Comparison of ENCODE assay signal across 8 cellular contexts in the genomic region with DNA sequence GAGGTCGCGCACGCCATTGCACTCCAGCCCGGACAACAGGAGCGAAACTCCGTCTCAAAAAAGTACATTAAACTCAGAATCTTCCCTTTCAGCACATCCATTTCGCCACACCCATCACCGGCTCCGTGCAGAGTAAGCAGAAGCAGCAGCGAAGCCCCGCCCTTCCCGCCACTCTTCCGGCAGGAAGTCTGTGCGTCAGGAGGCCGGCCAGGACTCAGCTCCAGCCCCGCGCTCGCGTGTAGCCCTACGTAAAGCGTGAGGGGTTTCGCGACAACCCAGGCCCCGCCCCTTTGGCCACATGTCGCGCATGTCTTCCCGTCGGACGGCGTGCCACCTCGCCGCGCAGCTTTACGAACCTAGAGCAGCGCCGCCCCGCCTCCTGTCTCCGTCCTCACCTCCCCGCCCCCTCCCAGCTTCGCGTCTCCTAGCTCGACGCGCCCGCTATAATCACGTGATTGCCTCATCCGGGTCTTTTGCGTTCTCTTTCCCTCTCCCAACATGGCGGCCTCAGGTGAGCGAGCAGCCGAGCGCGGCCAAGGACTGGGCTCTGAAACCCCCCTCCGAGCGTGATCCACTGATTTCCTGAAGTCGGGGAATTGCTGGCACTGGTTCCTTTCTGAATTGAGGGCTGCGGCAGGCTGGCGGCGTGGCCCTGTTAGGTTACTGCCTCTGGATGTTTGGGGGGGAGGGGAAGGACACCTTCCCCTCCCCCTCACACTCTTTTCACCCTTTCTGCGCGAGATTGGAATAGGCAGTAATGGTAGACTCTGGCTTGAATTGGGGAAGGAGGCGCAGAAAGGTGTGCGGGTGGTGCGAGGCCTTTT. TPM values are rescaled to one million over a fixed set of nuclear protein-coding genes. Genes with fewer than 3 reads are reported as not detected.
DNase-seq lines count a peak whose midpoint lies in the region; TF ChIP-seq lines count a peak whose summit lies in the region.

A gene with protein sequence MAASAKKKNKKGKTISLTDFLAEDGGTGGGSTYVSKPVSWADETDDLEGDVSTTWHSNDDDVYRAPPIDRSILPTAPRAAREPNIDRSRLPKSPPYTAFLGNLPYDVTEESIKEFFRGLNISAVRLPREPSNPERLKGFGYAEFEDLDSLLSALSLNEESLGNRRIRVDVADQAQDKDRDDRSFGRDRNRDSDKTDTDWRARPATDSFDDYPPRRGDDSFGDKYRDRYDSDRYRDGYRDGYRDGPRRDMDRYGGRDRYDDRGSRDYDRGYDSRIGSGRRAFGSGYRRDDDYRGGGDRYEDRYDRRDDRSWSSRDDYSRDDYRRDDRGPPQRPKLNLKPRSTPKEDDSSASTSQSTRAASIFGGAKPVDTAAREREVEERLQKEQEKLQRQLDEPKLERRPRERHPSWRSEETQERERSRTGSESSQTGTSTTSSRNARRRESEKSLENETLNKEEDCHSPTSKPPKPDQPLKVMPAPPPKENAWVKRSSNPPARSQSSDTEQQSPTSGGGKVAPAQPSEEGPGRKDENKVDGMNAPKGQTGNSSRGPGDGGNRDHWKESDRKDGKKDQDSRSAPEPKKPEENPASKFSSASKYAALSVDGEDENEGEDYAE (plus strand): TSS at position 471 of the 824 bp plus-strand sequence. CDS start 28 bp downstream, at position 499.

- no peaks in the 10 kb centered on the region for H3K27me3 ChIP-seq in neuronal stem cell (ENCODE audit: control insufficient read depth in 3 of 3, insufficient read depth in 3 of 3, low read depth in 1 of 3, low read length in 3 of 3)

- peak within 1 kb of the TSS; percentile 91 for H3K23ac ChIP-seq in neuronal stem cell (ENCODE audit: low read depth, low read length, poor library complexity)

- H3K27me3 Mint-ChIP-seq in activated naive CD4-positive, alpha-beta T cell treated with anti-CD3 and anti-CD28 coated beads for 36 hours (ENCODE audit: low read depth): no peaks in the 10 kb centered on the region

- H3K4me3 ChIP-seq in HFF-Myc (replicated peaks; ENCODE audit: low read depth, low read length) (peak within 1 kb of the TSS; percentile 88), neuronal stem cell (ENCODE audit: low read length in 2 of 2) (peak within 1 kb of the TSS; percentile 88 to 96)

- peak within 1 kb of the TSS; percentile 17 for H2BK15ac ChIP-seq in neuronal stem cell (ENCODE audit: low read length)

- H3K4ac ChIP-seq in neuronal stem cell (ENCODE audit: low read length): peak within 1 kb of the TSS; percentile 23

- H3K4me3 Mint-ChIP-seq in activated naive CD4-positive, alpha-beta T cell treated with anti-CD3 and anti-CD28 coated beads for 36 hours: peak within 1 kb of the TSS; percentile 92

- TF ChIP-seq CTCF in HFF-Myc (IDR thresholded peaks at IDR 0.05; ENCODE audit: low read depth, low read length, missing control alignments): no peak
- no peak for TF ChIP-seq CTCF in subcutaneous adipose tissue (IDR thresholded peaks at IDR 0.05; ENCODE audit: low read depth)

- peak within 1 kb of the TSS; percentile 22 for H2BK120ac ChIP-seq in neuronal stem cell (ENCODE audit: low read depth, low read length)

- H3K9me3 Mint-ChIP-seq in activated naive CD4-positive, alpha-beta T cell treated with anti-CD3 and anti-CD28 coated beads for 36 hours: no peaks in the 10 kb centered on the region

- peak within 1 kb of the TSS; percentile 68 for H4K8ac ChIP-seq in neuronal stem cell (ENCODE audit: low read depth, low read length)

- peak within 1 kb of the TSS; percentile 83 for H2BK5ac ChIP-seq in neuronal stem cell (ENCODE audit: low read length)

- peak within 1 kb of the TSS; percentile 81 for H2AFZ ChIP-seq in neuronal stem cell (ENCODE audit: low read length)

- H3K4me1 Mint-ChIP-seq in activated naive CD4-positive, alpha-beta T cell treated with anti-CD3 and anti-CD28 coated beads for 36 hours (ENCODE audit: low read depth): peaks cover 47% of the 10 kb centered on the region

- H3K79me1 ChIP-seq in neuronal stem cell (ENCODE audit: low read depth, low read length): peaks cover 6% of the 10 kb centered on the region

- no CpG with 5 or more reads among the region's 64 CpGs for WGBS in neuronal stem cell (ENCODE audit: extremely low coverage in 2 of 2, insufficient read length in 2 of 2, insufficient replicate concordance in 1 of 2), 2 donors

- H4K91ac ChIP-seq in neuronal stem cell (ENCODE audit: low read depth, low read length, poor library complexity): peak within 1 kb of the TSS; percentile 92

- intact Hi-C loops in activated naive CD4-positive, alpha-beta T cell treated with anti-CD3 and anti-CD28 coated beads for 36 hours (cut with micrococcal nuclease): loop anchor here (1.0 to 2.0 kb wide), 11 partner anchors 40 to 981 kb away; a partner anchor contains a TSS

- peak within 1 kb of the TSS; percentile 73 for H3K14ac ChIP-seq in neuronal stem cell (ENCODE audit: low read length)

- peak within 1 kb of the TSS; percentile 77 for H2AK5ac ChIP-seq in neuronal stem cell (ENCODE audit: low read depth, low read length)

- H3K18ac ChIP-seq in neuronal stem cell (ENCODE audit: low read length): peak within 1 kb of the TSS; percentile 98

- H3K9me3 ChIP-seq in neuronal stem cell (replicated peaks in 1 of 2; ENCODE audit: control insufficient read depth in 2 of 2, insufficient read depth in 1 of 2, low read depth in 1 of 2, low read length in 2 of 2): peaks cover 0 to 5% of the 10 kb centered on the region in 2 donors

- H3K4me1 ChIP-seq in neuronal stem cell (ENCODE audit: control insufficient read depth in 2 of 2, insufficient read depth in 1 of 2, low read depth in 1 of 2, low read length in 2 of 2): peaks cover 6 to 12% of the 10 kb centered on the region in 2 donors

- peaks cover 30% of the 10 kb centered on the region for H3K36me3 Mint-ChIP-seq in activated naive CD4-positive, alpha-beta T cell treated with anti-CD3 and anti-CD28 coated beads for 36 hours (ENCODE audit: low read depth)

- H3K27ac Mint-ChIP-seq in activated naive CD4-positive, alpha-beta T cell treated with anti-CD3 and anti-CD28 coated beads for 36 hours: peak within 1 kb of the TSS; percentile 93

- peak within 1 kb of the TSS; percentile 95 for H3K27ac ChIP-seq in neuronal stem cell (replicated peaks; ENCODE audit: low read length)

- H2BK12ac ChIP-seq in neuronal stem cell (ENCODE audit: low read length): no peak within 1 kb of the TSS

- DNase-seq in GM03348 (ENCODE audit: low spot score): peak; percentile 98
- peak; percentile 98 for DNase-seq in HFF-Myc (ENCODE audit: extremely low read depth, low read depth)
- DNase-seq in NAMALWA (ENCODE audit: low spot score): peak; percentile 100
- DNase-seq in SK-N-DZ (ENCODE audit: low spot score): peak; percentile 100
- DNase-seq in activated naive CD4-positive, alpha-beta T cell treated with anti-CD3 and anti-CD28 coated beads for 36 hours: peak; percentile 100
- peak; percentile 99 for DNase-seq in foreskin melanocyte
- peak; percentile 99 for DNase-seq in neuronal stem cell (ENCODE audit: low spot score)

- peak within 1 kb of the TSS; percentile 93 for H3K4me2 ChIP-seq in neuronal stem cell (ENCODE audit: insufficient read depth, low read length, poor library complexity, severe bottlenecking)

- peaks cover 3 to 39% of the 10 kb centered on the region in 2 donors for H3K36me3 ChIP-seq in neuronal stem cell (replicated peaks in 1 of 2; ENCODE audit: control insufficient read depth in 2 of 2, insufficient read depth in 2 of 2, low read length in 2 of 2)

- peak within 1 kb of the TSS; percentile 98 for H3K9ac ChIP-seq in neuronal stem cell (ENCODE audit: low read depth, low read length, poor library complexity)

- CTCF ChIA-PET in activated naive CD4-positive, alpha-beta T cell treated with anti-CD3 and anti-CD28 coated beads for 36 hours (lab: Charles Lee): interaction anchor here (0.6 to 1.8 kb wide), 5 partner anchors 8 to 1283 kb away, joined by 3 to 10 read pairs (median 3); no protein-coding TSS in a partner anchor

RNA-seq across cellular contexts. Expression of the gene that starts here (rescaled TPM):
- polyA plus RNA-seq in SK-N-DZ (2014; cell fraction: cytosol; rRNA removed): 453 and 511 TPM in 2 replicates
- 216 and 276 TPM in 2 replicates for polyA plus RNA-seq in SK-N-DZ (2014; cell fraction: nucleus; rRNA removed)
- 100 to 1,000 TPM; 813 to 821 TPM for total RNA-seq in activated naive CD4-positive, alpha-beta T cell treated with anti-CD3 and anti-CD28 coated beads for 36 hours
- polyA plus RNA-seq in neuronal stem cell (2013, experiment 1 of 2): 468 TPM
- polyA plus RNA-seq in neuronal stem cell (2013, experiment 2 of 2): 496 TPM
- total RNA-seq in subcutaneous adipose tissue: 100 to 1,000 TPM; 471 to 677 (median 528) TPM

Comparison
In these comparisons a context has a peak if more than half of its experiments do, and no peak if none do; other contexts are left out.
1. Peak in every context shown above with its lines: DNase-seq, H3K4me3 ChIP-seq and H3K27ac ChIP-seq.